Comparison of ENCODE assay signal across 9 cellular contexts in genomic region chr10:79071535-79071923, GRCh38. TPM values are rescaled to one million over a fixed set of nuclear protein-coding genes. Genes with fewer than 3 reads are reported as not detected.
DNase-seq lines count a peak whose midpoint lies in the region; FAIRE-seq and TF ChIP-seq lines count a peak whose summit lies in the region.
"Had no signal": no experiment of that assay in that cellular context is flagged by ENCODE, and none has a peak within 500 bp of the region (broad histone marks: within the 10 kb centered on the region; RNA-seq: fewer than 3 reads in every experiment).

No MANE protein-coding gene starts in this region.

- no peaks in the 10 kb centered on the region for H3K9me3 Mint-ChIP-seq in neural progenitor cell
- H3K9me3 Mint-ChIP-seq: activated naive CD4-positive, alpha-beta T cell treated with anti-CD3 and anti-CD28 coated beads, Interleukin-2, amount 50 U/mL, for 72 hours had no signal

- TF ChIP-seq CTCF in BE2C (IDR thresholded peaks at IDR 0.05; ENCODE audit: low read depth, low read length) (no peak), PC-9 (conservative IDR thresholded peaks at IDR 0.05) (no peak), endothelial cell of umbilical vein (IDR thresholded peaks at IDR 0.05; ENCODE audit: extremely low read depth in 1 of 2, insufficient read depth in 1 of 2, low read depth in 1 of 2, low read length in 2 of 2) (no peak), neural progenitor cell (IDR thresholded peaks at IDR 0.05) (no peak)

- H3K4me3 Mint-ChIP-seq in neural progenitor cell, result peak overlapping the region; percentile 98

- no TSS peak for BruUV-seq in PC-9 (replicated peaks; lab: Mats Ljungman, UMichigan)
- BruUV-seq in endothelial cell of umbilical vein (replicated peaks; lab: Mats Ljungman, UMichigan), result no TSS peak

- TF ChIP-seq POLR2A in endothelial cell of umbilical vein (IDR thresholded peaks at IDR 0.05; ENCODE audit: low read depth, low read length), result no peak

- peaks cover 72% of the 10 kb centered on the region for H3K79me2 ChIP-seq in PC-9 (ENCODE audit: low read depth)
- peaks cover 69% of the 10 kb centered on the region for H3K79me2 ChIP-seq in endothelial cell of umbilical vein (ENCODE audit: control insufficient read depth, insufficient read depth, low read length)
- H3K79me2 ChIP-seq in neural progenitor cell (ENCODE audit: low read depth), result peaks cover 75% of the 10 kb centered on the region

- H4K20me1 ChIP-seq in PC-9 (ENCODE audit: insufficient read depth) (peaks cover 37% of the 10 kb centered on the region), endothelial cell of umbilical vein (replicated peaks; ENCODE audit: control insufficient read depth, extremely low read depth, insufficient read depth, low read length) (no peaks in the 10 kb centered on the region), neural progenitor cell (ENCODE audit: low read depth) (peaks cover 69% of the 10 kb centered on the region)

- no peaks in the 10 kb centered on the region for H3K9me2 ChIP-seq in PC-9 (ENCODE audit: insufficient read depth)

- peak overlapping the region; percentile 42 for H3K9ac ChIP-seq in endothelial cell of umbilical vein (replicated peaks; ENCODE audit: extremely low read depth, insufficient read depth, low read length)
- no peak overlapping the region for H3K9ac ChIP-seq in neural progenitor cell

- no peaks in the 10 kb centered on the region for H3K27me3 ChIP-seq in BE2C
- H3K27me3 ChIP-seq in PC-9 (ENCODE audit: insufficient read depth, low read depth), result no peaks in the 10 kb centered on the region
- no peaks in the 10 kb centered on the region for H3K27me3 ChIP-seq in endothelial cell of umbilical vein (ENCODE audit: control insufficient read depth in 2 of 2, insufficient read depth in 2 of 2, low read length in 2 of 2)
- peaks cover 14% of the 10 kb centered on the region for H3K27me3 ChIP-seq in neural progenitor cell

- peak overlapping the region; percentile 41; the same call in 1 of the 2 replicates for H2AFZ ChIP-seq in PC-9
- no peak overlapping the region for H2AFZ ChIP-seq in endothelial cell of umbilical vein (ENCODE audit: low read depth, low read length)
- H2AFZ ChIP-seq in neural progenitor cell (replicated peaks), result no peak overlapping the region

- H3K36me3 Mint-ChIP-seq in neural progenitor cell, result no peaks in the 10 kb centered on the region
- H3K36me3 Mint-ChIP-seq: activated naive CD4-positive, alpha-beta T cell treated with anti-CD3 and anti-CD28 coated beads, Interleukin-2, amount 50 U/mL, for 72 hours had no signal

- H3K36me3 ChIP-seq in BE2C (0 out of 2 replicates have a peak, but pooled peaks cover 7% of the 10 kb centered on the region), PC-9 (ENCODE audit: low read depth) (no peaks in the 10 kb centered on the region), endothelial cell of umbilical vein (ENCODE audit: control insufficient read depth in 2 of 2, extremely low read depth in 1 of 2, insufficient read depth in 2 of 2, low read length in 2 of 2) (no peaks in the 10 kb centered on the region), neural progenitor cell (no peaks in the 10 kb centered on the region)

- H3K9me1 ChIP-seq in endothelial cell of umbilical vein (replicated peaks; ENCODE audit: control insufficient read depth, extremely low read depth, insufficient read depth, low read length), result no peaks in the 10 kb centered on the region

- POLR2A ChIA-PET in PC-9 (lab: Charles Lee; ENCODE audit: unreplicated experiment) (interaction anchor here (0.6 kb wide), 1 partner anchor 1180 kb away, joined by 13 read pairs; no protein-coding TSS in a partner anchor), endothelial cell of umbilical vein (lab: Charles Lee) (no interaction called here)

- H3K4me3 ChIP-seq in BE2C (ENCODE audit: low read depth, low read length) (peak overlapping the region; percentile 94), PC-9 (peak overlapping the region; percentile 85), endothelial cell of umbilical vein (replicated peaks in 1 of 3; ENCODE audit: insufficient read depth in 1 of 3, low read depth in 1 of 3, low read length in 3 of 3) (peak overlapping the region in 2 of 3 experiments; percentile 10 to 81), neural progenitor cell (peak overlapping the region; percentile 95)

- DNase-seq in BE2C (no peak), PC-9 (no peak), endothelial cell of umbilical vein (ENCODE audit: low read depth, low spot score) (no peak), neural progenitor cell (ENCODE audit: low spot score) (no peak), NAMALWA (ENCODE audit: low spot score) (no peak), A172 (ENCODE audit: low spot score) (no peak), LoVo (ENCODE audit: low spot score) (no peak), NCI-H2171 (lab: John Stamatoyannopoulos, UW) (no peak)

- FAIRE-seq in endothelial cell of umbilical vein (lab: Jason Lieb, UNC), result peak; percentile 15

- peaks cover 29% of the 10 kb centered on the region for H3K4me1 ChIP-seq in BE2C
- peaks cover 61% of the 10 kb centered on the region for H3K4me1 ChIP-seq in PC-9 (replicated peaks; ENCODE audit: insufficient read depth)
- peaks cover 32% of the 10 kb centered on the region for H3K4me1 ChIP-seq in endothelial cell of umbilical vein (ENCODE audit: control insufficient read depth, extremely low read depth, insufficient read depth, low read length)
- peaks cover 32% of the 10 kb centered on the region for H3K4me1 ChIP-seq in neural progenitor cell

- peak overlapping the region; percentile 96 for H3K27ac Mint-ChIP-seq in neural progenitor cell

- CTCF ChIA-PET in PC-9 (lab: Charles Lee), result interaction anchor here (0.8 kb wide), 1 partner anchor 8 kb away, joined by 3 read pairs; no protein-coding TSS in a partner anchor
- CTCF ChIA-PET in endothelial cell of umbilical vein (lab: Charles Lee), result interaction anchor here (0.7 to 7.8 kb wide), 9 partner anchors 12 to 1025 kb away, joined by 3 to 85 read pairs (median 3); no protein-coding TSS in a partner anchor

- H3K9me3 ChIP-seq in BE2C (no peaks in the 10 kb centered on the region), PC-9 (ENCODE audit: insufficient read depth, low read depth) (no peaks in the 10 kb centered on the region), endothelial cell of umbilical vein (replicated peaks; ENCODE audit: control insufficient read depth, insufficient read depth, low read length) (no peaks in the 10 kb centered on the region), neural progenitor cell (ENCODE audit: low read depth) (no peaks in the 10 kb centered on the region)

- H3K27ac ChIP-seq in PC-9 (peak overlapping the region; percentile 75), endothelial cell of umbilical vein (ENCODE audit: insufficient read depth, low read depth, low read length) (peak overlapping the region; percentile 1), neural progenitor cell (no peak overlapping the region)

- peaks cover 14% of the 10 kb centered on the region; the same call in 1 of the 2 replicates for H3F3A ChIP-seq in PC-9 (ENCODE audit: insufficient read depth, low read depth)
- peaks cover 34% of the 10 kb centered on the region for H3F3A ChIP-seq in neural progenitor cell (ENCODE audit: low read depth)

- H3K4me1 Mint-ChIP-seq in neural progenitor cell, result peaks cover 56% of the 10 kb centered on the region

- H3K4me2 ChIP-seq in PC-9, result peak overlapping the region; percentile 99
- peak overlapping the region; percentile 53 for H3K4me2 ChIP-seq in endothelial cell of umbilical vein (ENCODE audit: insufficient read depth, low read length)
- peak overlapping the region; percentile 92 for H3K4me2 ChIP-seq in neural progenitor cell

- dilution Hi-C loops in endothelial cell of umbilical vein (cut with MboI; ENCODE audit: extremely low pct_ligation_motif_present, low sequenced_read_pairs), result no loop called here

- intact Hi-C loops in PC-9 (cut with micrococcal nuclease; ENCODE audit: unreplicated experiment), result loop anchor here (1.0 to 10.0 kb wide), 6 partner anchors 41 to 1025 kb away; no protein-coding TSS in a partner anchor
- intact Hi-C loops in endothelial cell of umbilical vein (cut with micrococcal nuclease), result loop anchor here (1.0 kb wide), 1 partner anchor 13 kb away; no protein-coding TSS in a partner anchor

- H3K27me3 Mint-ChIP-seq in neural progenitor cell (ENCODE audit: insufficient read depth, low read depth), result no peaks in the 10 kb centered on the region

TF ChIP-seq in endothelial cell of umbilical vein, 7 proteins besides CTCF, POLR2A, EP300 and RAD21:
- TF ChIP-seq JUN (IDR thresholded peaks at IDR 0.05; ENCODE audit: borderline replicate concordance, insufficient read depth, insufficient read length, low read depth) (no peak), MAX (IDR thresholded peaks at IDR 0.05; ENCODE audit: insufficient read depth, insufficient read length) (no peak), GATA2 (IDR thresholded peaks at IDR 0.05; ENCODE audit: insufficient read depth, insufficient read length, low read depth, low read length) (no peak), FOS (IDR thresholded peaks at IDR 0.05; ENCODE audit: borderline replicate concordance, insufficient read depth, low read length) (no peak), MYC (IDR thresholded peaks at IDR 0.05; ENCODE audit: low read depth, low read length) (no peak), POLR2AphosphoS5 (IDR thresholded peaks at IDR 0.05; ENCODE audit: insufficient read depth, low read depth, low read length) (no peak), EZH2 (IDR thresholded peaks at IDR 0.05; ENCODE audit: borderline replicate concordance, low read depth, low read length, severe bottlenecking) (no peak)

RNA-seq across cellular contexts. Expression of gene ZMIZ1, which starts 2.8 kb away (rescaled TPM):
- polyA plus RNA-seq in BE2C (2012; ENCODE audit: insufficient read depth, insufficient read length, low read depth), result 175 TPM
- total RNA-seq in PC-9 (2021), result 47.6 and 48.5 TPM in 2 replicates
- total RNA-seq in endothelial cell of umbilical vein, result 46.7 and 49.6 TPM in 2 replicates
- polyA plus RNA-seq in endothelial cell of umbilical vein, result 12.5 and 13.0 TPM in 2 replicates
- polyA plus RNA-seq in endothelial cell of umbilical vein (2011; cell fraction: cytosol; rRNA removed), result 21.9 and 22.0 TPM in 2 replicates
- polyA plus RNA-seq in endothelial cell of umbilical vein (2011; cell fraction: nucleus; rRNA removed), result 28.9 and 35.8 TPM in 2 replicates
- 33.1 and 33.9 TPM in 2 replicates for polyA plus RNA-seq in endothelial cell of umbilical vein (2012)
- 28.8 and 38.1 TPM in 2 replicates for polyA minus RNA-seq in endothelial cell of umbilical vein
- 5.4 TPM for polyA minus RNA-seq in endothelial cell of umbilical vein (2011; cell fraction: cytosol; rRNA and poly(A)+ RNA removed)
- polyA minus RNA-seq in endothelial cell of umbilical vein (2011; cell fraction: nucleus; rRNA and poly(A)+ RNA removed), result 26.6 and 30.9 TPM in 2 replicates
- 5.8 and 12.3 TPM in 2 replicates for total RNA-seq in neural progenitor cell (ENCODE audit: low replicate concordance)
- 15.4 and 16.6 TPM in 2 replicates for total RNA-seq in A172 (2014; rRNA removed; shearing (Covaris generic))
